ENCODE assay signal across 11 cellular contexts in genomic region chr2:143140864-143141637, GRCh38. TPM values are rescaled to one million over a fixed set of nuclear protein-coding genes. Genes with fewer than 3 reads are reported as not detected.
DNase-seq lines count a peak whose midpoint lies in the region; ATAC-seq, FAIRE-seq and TF ChIP-seq lines count a peak whose summit lies in the region.
"Had no signal": no experiment of that assay in that cellular context is flagged by ENCODE, and none has a peak within 500 bp of the region (broad histone marks: within the 10 kb centered on the region; RNA-seq: fewer than 3 reads in every experiment).

No MANE protein-coding gene starts in this region.

- TF ChIP-seq EP300 in H1 (IDR thresholded peaks at IDR 0.05; ENCODE audit: borderline replicate concordance in 1 of 2, low read depth in 2 of 2, low read length in 2 of 2), result no peak

- H4K91ac ChIP-seq in H1 (replicated peaks; ENCODE audit: insufficient read length, low read length) (no peak overlapping the region), trophoblast cell (ENCODE audit: low read depth, low read length) (no peak overlapping the region)

- 91% methylated on average over 1 of the region's 1 CpG; no CpG with 5 or more reads in 1 of the 2 experiments for WGBS in H1 (ENCODE audit: extremely low coverage in 1 of 2, insufficient coverage in 1 of 2, insufficient read length in 1 of 2, insufficient replicate concordance in 2 of 2, low coverage in 1 of 2, low lambda C conversion rate in 2 of 2, missing lambda C conversion rate in 1 of 2), 2 experiments
- 67% methylated on average over 1 of the region's 1 CpG for WGBS in mammary epithelial cell (ENCODE audit: low coverage, missing lambda C conversion rate)
- no CpG with 5 or more reads among the region's 1 CpG for WGBS in trophoblast cell (ENCODE audit: extremely low coverage, insufficient coverage, insufficient read length)

- no peak for TF ChIP-seq POLR2A in H1 (IDR thresholded peaks at IDR 0.05; ENCODE audit: control extremely low read depth in 1 of 2, low read depth in 2 of 2, low read length in 2 of 2)

- H3K27ac ChIP-seq in HL-60 (replicated peaks) (peak overlapping the region; percentile 60), H1 (ENCODE audit: low read depth, low read length) (no peak overlapping the region), mammary epithelial cell (ENCODE audit: insufficient read depth, low read depth, low read length) (no peak overlapping the region), trophoblast cell (ENCODE audit: low read depth, low read length) (no peak overlapping the region)
- H3K27ac ChIP-seq: pancreas had no signal

- H3K9me3 ChIP-seq in H1 (ENCODE audit: insufficient read depth in 2 of 2, low read depth in 1 of 2, low read length in 1 of 2) (no peaks in the 10 kb centered on the region), mammary epithelial cell (replicated peaks; ENCODE audit: insufficient read depth, low read length) (no peaks in the 10 kb centered on the region), trophoblast cell (ENCODE audit: insufficient read depth, low read depth, low read length) (no peaks in the 10 kb centered on the region)
- H3K9me3 ChIP-seq: pancreas had no signal

- CTCF ChIA-PET in H1 (lab: Charles Lee; ENCODE audit: partially characterized antibody), result interaction anchor here (0.6 to 2.3 kb wide), 8 partner anchors 8 to 121 kb away, joined by 3 to 7 read pairs (median 4); no protein-coding TSS in a partner anchor
- CTCF ChIA-PET in mammary epithelial cell (lab: Charles Lee; ENCODE audit: low non-redundant PET), result no interaction called here

- in situ Hi-C loops in mammary epithelial cell (cut with MboI; ENCODE audit: low sequenced_read_pairs in 2 of 2), result no loop called here

- H2BK5ac ChIP-seq in H1 (ENCODE audit: low read depth, low read length) (no peak overlapping the region), trophoblast cell (ENCODE audit: low read depth, low read length, poor library complexity) (no peak overlapping the region)

- peak; percentile 81 for ATAC-seq in GM18858 (IDR thresholded peaks at IDR 0.05; ENCODE audit: unreplicated experiment)
- peak; percentile 79 for ATAC-seq in GM21723 (IDR thresholded peaks at IDR 0.05; ENCODE audit: unreplicated experiment)
- ATAC-seq: HCT116 had no signal

- H2AFZ ChIP-seq in H1 (ENCODE audit: low read length), result peak overlapping the region; percentile 12; the same call in 1 of the 2 replicates
- H2AFZ ChIP-seq in mammary epithelial cell (ENCODE audit: low read depth, low read length), result no peak overlapping the region
- H2AFZ ChIP-seq in trophoblast cell (ENCODE audit: insufficient read depth, low read length, poor library complexity), result no peak overlapping the region

- H4K20me1 ChIP-seq in H1 (replicated peaks in 1 of 2; ENCODE audit: control insufficient read depth in 1 of 2, insufficient read depth in 2 of 2, low read length in 2 of 2) (no peaks in the 10 kb centered on the region), mammary epithelial cell (ENCODE audit: insufficient read depth, low read length) (no peaks in the 10 kb centered on the region)

- no peak overlapping the region for H3K14ac ChIP-seq in H1 (ENCODE audit: insufficient read length)
- H3K14ac ChIP-seq in trophoblast cell (ENCODE audit: low read length), result no peak overlapping the region

- H3K4me1 ChIP-seq in H1 (replicated peaks in 1 of 4; ENCODE audit: control insufficient read depth in 3 of 4, insufficient read depth in 4 of 4, low read length in 3 of 4) (no peaks in the 10 kb centered on the region), mammary epithelial cell (ENCODE audit: insufficient read depth, low read length) (no peaks in the 10 kb centered on the region), trophoblast cell (ENCODE audit: control insufficient read depth in 1 of 2, insufficient read depth in 2 of 2, low read length in 2 of 2) (no peaks in the 10 kb centered on the region)
- H3K4me1 ChIP-seq: pancreas had no signal

- no TSS peak for BruUV-seq in mammary epithelial cell (replicated peaks; lab: Mats Ljungman, UMichigan)

- dilution Hi-C loops in mammary epithelial cell (cut with HindIII; ENCODE audit: low sequenced_read_pairs), result no loop called here

- H3K23ac ChIP-seq in H1 (ENCODE audit: insufficient read length) (no peak overlapping the region), trophoblast cell (ENCODE audit: low read length) (no peak overlapping the region)

- H2BK12ac ChIP-seq in H1 (ENCODE audit: low read depth, low read length) (no peak overlapping the region), trophoblast cell (ENCODE audit: low read length) (no peak overlapping the region)

- H3K9ac ChIP-seq in H1 (replicated peaks in 1 of 4; ENCODE audit: extremely low read depth in 1 of 4, low read depth in 3 of 4, low read length in 3 of 4) (no peak overlapping the region), mammary epithelial cell (ENCODE audit: insufficient read depth, low read length) (no peak overlapping the region), trophoblast cell (ENCODE audit: low read length) (no peak overlapping the region)

- H3K27me3 ChIP-seq in HL-60 (ENCODE audit: insufficient read depth, poor library complexity, severe bottlenecking) (no peaks in the 10 kb centered on the region), H1 (replicated peaks in 1 of 4; ENCODE audit: control insufficient read depth in 3 of 4, extremely low read depth in 1 of 4, insufficient read depth in 3 of 4, low read length in 3 of 4) (no peaks in the 10 kb centered on the region), mammary epithelial cell (ENCODE audit: insufficient read depth, low read length) (peaks cover 3% of the 10 kb centered on the region), H7 (ENCODE audit: control insufficient read depth, insufficient read depth, low read length) (no peaks in the 10 kb centered on the region), trophoblast cell (ENCODE audit: insufficient read depth, low read length) (no peaks in the 10 kb centered on the region)
- H3K27me3 ChIP-seq: pancreas had no signal

- H3K4ac ChIP-seq in H1 (replicated peaks; ENCODE audit: insufficient read length, low read depth, low read length), result no peak overlapping the region
- H3K4ac ChIP-seq in trophoblast cell (ENCODE audit: low read depth, low read length), result no peak overlapping the region

- no peak overlapping the region for H2BK15ac ChIP-seq in H1 (ENCODE audit: low read length)

- no peak overlapping the region for H3K4me2 ChIP-seq in H1 (ENCODE audit: insufficient read depth in 1 of 2, low read depth in 2 of 2, low read length in 2 of 2)
- H3K4me2 ChIP-seq in mammary epithelial cell (ENCODE audit: insufficient read depth, low read depth, low read length), result no peak overlapping the region
- H3K4me2 ChIP-seq in trophoblast cell (ENCODE audit: low read length), result no peak overlapping the region

- POLR2A ChIA-PET in H1 (lab: Charles Lee; ENCODE audit: partially characterized antibody), result no interaction called here

- no peak overlapping the region for H4K8ac ChIP-seq in H1 (ENCODE audit: extremely low read depth, insufficient read depth, low read length)
- H4K8ac ChIP-seq in trophoblast cell (ENCODE audit: low read depth, low read length), result no peak overlapping the region

- FAIRE-seq in H1 (lab: Jason Lieb, UNC), result no peak
- FAIRE-seq: pancreas had no signal

- no peak overlapping the region for H3K18ac ChIP-seq in H1 (ENCODE audit: extremely low read depth, low read length)
- no peak overlapping the region for H3K18ac ChIP-seq in trophoblast cell (ENCODE audit: low read length)

- H2AK5ac ChIP-seq in H1 (ENCODE audit: low read depth, low read length) (no peak overlapping the region), trophoblast cell (ENCODE audit: low read length) (no peak overlapping the region)

- H2BK120ac ChIP-seq in H1 (replicated peaks; ENCODE audit: low read depth, low read length), result no peak overlapping the region
- no peak overlapping the region for H2BK120ac ChIP-seq in trophoblast cell (ENCODE audit: insufficient read depth, low read length, poor library complexity)

- no peak overlapping the region for H4K5ac ChIP-seq in H1 (ENCODE audit: insufficient read length, low read depth, low read length)

- H3K79me2 ChIP-seq in H1 (ENCODE audit: control insufficient read depth in 1 of 2, insufficient read depth in 2 of 2, low read length in 2 of 2) (no peaks in the 10 kb centered on the region), mammary epithelial cell (ENCODE audit: insufficient read depth, low read length) (no peaks in the 10 kb centered on the region), trophoblast cell (ENCODE audit: control insufficient read depth, insufficient read depth, low read length, poor library complexity) (no peaks in the 10 kb centered on the region)

- H3K56ac ChIP-seq in H1 (replicated peaks; ENCODE audit: insufficient read length, low read depth, low read length), result no peak overlapping the region

- H3K23me2 ChIP-seq in H1 (ENCODE audit: low read depth, low read length), result no peaks in the 10 kb centered on the region

- no peak overlapping the region for H3K4me3 ChIP-seq in HL-60 (replicated peaks; ENCODE audit: insufficient read depth, low read length)
- H3K4me3 ChIP-seq in H1 (ENCODE audit: extremely low read depth in 1 of 4, insufficient read depth in 2 of 4, low read depth in 3 of 4, low read length in 4 of 4), result no peak overlapping the region
- H3K4me3 ChIP-seq in mammary epithelial cell (replicated peaks in 1 of 3; ENCODE audit: insufficient read depth in 1 of 3, low read depth in 2 of 3, low read length in 3 of 3), result no peak overlapping the region
- H3K4me3 ChIP-seq in H7 (ENCODE audit: insufficient read depth, low read depth, low read length), result no peak overlapping the region
- no peak overlapping the region for H3K4me3 ChIP-seq in trophoblast cell (ENCODE audit: low read depth, low read length)
- no peak overlapping the region for H3K4me3 ChIP-seq in foreskin fibroblast (ENCODE audit: low read depth in 1 of 2, low read length in 2 of 2)
- H3K4me3 ChIP-seq: pancreas had no signal

- TF ChIP-seq RAD21 in H1 (IDR thresholded peaks at IDR 0.05 in 1 of 2, conservative IDR thresholded peaks at IDR 0.05 in 1 of 2; ENCODE audit: low read depth in 2 of 2, low read length in 2 of 2), result no peak

- H3K79me1 ChIP-seq in H1 (ENCODE audit: low read depth, low read length) (no peaks in the 10 kb centered on the region), trophoblast cell (ENCODE audit: low read length) (no peaks in the 10 kb centered on the region)

- no peak overlapping the region for H2BK20ac ChIP-seq in H1 (ENCODE audit: low read length)

- no peak for DNase-seq in HL-60 (ENCODE audit: low read depth in 1 of 2, low spot score in 1 of 2)
- DNase-seq in H1 (ENCODE audit: low read depth in 1 of 2, low spot score in 2 of 2), result no peak
- DNase-seq in mammary epithelial cell, result no peak
- no peak for DNase-seq in H7
- DNase-seq in trophoblast cell, result no peak
- no peak for DNase-seq in foreskin fibroblast
- DNase-seq: activated CD4-positive, CD25-positive, alpha-beta regulatory T cell treated with anti-CD3 and anti-CD28 coated beads, Interleukin-2, amount 50 U/mL, for 72 hours; pancreas had no signal

- no peak for TF ChIP-seq CTCF in HL-60 (IDR thresholded peaks at IDR 0.05; ENCODE audit: insufficient read depth, low read length)
- TF ChIP-seq CTCF in H1 (IDR thresholded peaks at IDR 0.05; ENCODE audit: control extremely low read depth in 1 of 3, insufficient read depth in 1 of 3, low read depth in 1 of 3, low read length in 3 of 3), result no peak
- no peak for TF ChIP-seq CTCF in mammary epithelial cell (conservative IDR thresholded peaks at IDR 0.05 in 1 of 2, IDR thresholded peaks at IDR 0.05 in 1 of 2; ENCODE audit: extremely low read depth in 1 of 2, insufficient read depth in 1 of 2, low read depth in 1 of 2, low read length in 2 of 2)
- TF ChIP-seq CTCF in foreskin fibroblast (IDR thresholded peaks at IDR 0.05; ENCODE audit: low read depth, low read length), result no peak

- H3K36me3 ChIP-seq in H1 (ENCODE audit: control insufficient read depth in 2 of 4, insufficient read depth in 4 of 4, low read length in 3 of 4) (no peaks in the 10 kb centered on the region), mammary epithelial cell (ENCODE audit: insufficient read depth, low read length) (no peaks in the 10 kb centered on the region), H7 (replicated peaks; ENCODE audit: control insufficient read depth, insufficient read depth, low read length) (no peaks in the 10 kb centered on the region), trophoblast cell (ENCODE audit: control insufficient read depth in 1 of 2, insufficient read depth in 2 of 2, low read length in 2 of 2) (no peaks in the 10 kb centered on the region)
- H3K36me3 ChIP-seq: pancreas had no signal

- intact Hi-C loops in mammary epithelial cell (cut with micrococcal nuclease), result no loop called here

- H4K12ac ChIP-seq in trophoblast cell (ENCODE audit: low read depth, low read length), result no peak overlapping the region

RNA-seq across cellular contexts. Expression of gene ARHGAP15, which starts 11.8 kb away (rescaled TPM):
- not detected in 2 replicates for total RNA-seq in H1 (2021; fragmentation: NEBNext Ultra II Directional; extraction: Animal tissue kit (Norgen Biotek cat#: 25700))
- polyA plus RNA-seq in H1 (2011; rRNA removed) (0.03 TPM in 1 of 2 replicates, not detected in the other), mammary epithelial cell (not detected)
- polyA plus RNA-seq in H1 (2011; cell fraction: cytosol; rRNA removed), result not detected
- polyA plus RNA-seq in H1 (2011; cell fraction: nucleus; rRNA removed), result not detected
- 0.19 TPM in 1 of 4 replicates, not detected in the others for polyA plus RNA-seq in H1 (2012, experiment 1 of 2)
- not detected for polyA plus RNA-seq in H1 (2012, experiment 2 of 2)
- polyA plus RNA-seq in H1 (2013, experiment 1 of 2), result 0.02 TPM
- not detected for polyA plus RNA-seq in H1 (2013, experiment 2 of 2)
- polyA minus RNA-seq in H1 (2011; rRNA and poly(A)+ RNA removed), result not detected in 2 replicates
- polyA minus RNA-seq in H1 (2011; cell fraction: cytosol; rRNA and poly(A)+ RNA removed), result not detected
- polyA minus RNA-seq in H1 (2011; cell fraction: nucleus; rRNA and poly(A)+ RNA removed), result 1.1 TPM
- total RNA-seq in mammary epithelial cell, result not detected
- polyA minus RNA-seq in mammary epithelial cell, result not detected
- not detected in 2 replicates for total RNA-seq in H7 (2014; rRNA removed; shearing (Covaris generic))
- 0.08 and 0.17 TPM in 2 replicates for polyA plus RNA-seq in trophoblast cell (2013)
